8 cellular contexts compared by ENCODE assay signal in genomic region chr10:31467791-31468535, GRCh38.
DNase-seq lines count a peak whose midpoint lies in the region; ATAC-seq, FAIRE-seq and TF ChIP-seq lines count a peak whose summit lies in the region.
"Had no signal": no experiment of that assay in that cellular context is flagged by ENCODE, and none has a peak within 500 bp of the region (broad histone marks: within the 10 kb centered on the region; RNA-seq: fewer than 3 reads in every experiment).

No MANE protein-coding gene starts in this region.

- intact Hi-C loops in pancreas (cut with DNase I) (no loop called here), tibial artery (cut with DNase I; ENCODE audit: low total_unique reads) (no loop called here)

- no peaks in the 10 kb centered on the region for H3K4me1 ChIP-seq in pancreas
- H3K4me1 ChIP-seq in tibial artery: peaks cover 0 to 14% (median 0%) of the 10 kb centered on the region in 4 donors

- no peaks in the 10 kb centered on the region for H3K27me3 ChIP-seq in pancreas
- no peaks in the 10 kb centered on the region for H3K27me3 ChIP-seq in tibial artery

- 56 to 57% methylated on average over 4 of the region's 4 CpGs for WGBS in pancreas, 2 donors

- no peak for TF ChIP-seq POLR2A in NB4 (IDR thresholded peaks at IDR 0.05; ENCODE audit: extremely low read depth, insufficient read length)

- peaks cover 0 to 10% (median 0%) of the 10 kb centered on the region in 4 donors for H3K9me3 ChIP-seq in pancreas
- peaks cover 0 to 27% (median 7%) of the 10 kb centered on the region in 3 donors for H3K9me3 ChIP-seq in tibial artery

- peak; percentile 81 for ATAC-seq in esophagus mucosa
- peak in 3 of 4 donors; percentile 47 to 65 (median 65) for ATAC-seq in pancreas
- no peak for ATAC-seq in GM21529 (IDR thresholded peaks at IDR 0.05; ENCODE audit: unreplicated experiment)

- DNase-seq in GM10266 (ENCODE audit: extremely low spot score) (no peak), NB4 (ENCODE audit: low read depth) (peak; percentile 2), pancreas (peak; percentile 2 to 41 (median 16)), NCI-H446 (lab: John Stamatoyannopoulos, UW) (no peak), tibial artery (no peak)

- H3K4me3 ChIP-seq in NB4 (ENCODE audit: low read depth, low read length): no peak overlapping the region
- H3K4me3 ChIP-seq in pancreas: no peak overlapping the region
- no peak overlapping the region for H3K4me3 ChIP-seq in tibial artery

- H3K36me3 ChIP-seq in pancreas: no peaks in the 10 kb centered on the region
- H3K36me3 ChIP-seq in tibial artery: peaks cover 27 to 46% (median 40%) of the 10 kb centered on the region in 3 donors

- peak; percentile 8 for TF ChIP-seq CTCF in GM10266 (IDR thresholded peaks at IDR 0.05; ENCODE audit: control insufficient read depth, insufficient read depth, low read depth, missing control alignments)
- no peak for TF ChIP-seq CTCF in NB4 (IDR thresholded peaks at IDR 0.05; ENCODE audit: low read depth, low read length)
- peak in 1 of 4 donors; percentile 11 for TF ChIP-seq CTCF in pancreas (IDR thresholded peaks at IDR 0.05)
- TF ChIP-seq CTCF in tibial artery (IDR thresholded peaks at IDR 0.05): no peak

- H3K27ac ChIP-seq in pancreas (no peak overlapping the region), tibial artery (no peak overlapping the region)

- no peak for FAIRE-seq in pancreas (lab: Jason Lieb, UNC)
- FAIRE-seq: colon had no signal

Comparison
In these comparisons a context has a peak if more than half of its experiments do, and no peak if none do; other contexts are left out.
1. DNase-seq: peak in NB4 (single experiment) and pancreas (6 of 6); none in GM10266 (single experiment), NCI-H446 (0 of 2) and tibial artery (0 of 2).